In genomic region chr3:114446605-114447004, GRCh38 we compare ENCODE assay signal across 17 cellular contexts.
DNase-seq lines count a peak whose midpoint lies in the region; ATAC-seq and TF ChIP-seq lines count a peak whose summit lies in the region.
"Had no signal": no experiment of that assay in that cellular context is flagged by ENCODE, and none has a peak within 500 bp of the region (broad histone marks: within the 10 kb centered on the region; RNA-seq: fewer than 3 reads in every experiment).

No MANE protein-coding gene starts in this region.

- no peaks in the 10 kb centered on the region for H3K4me1 ChIP-seq in prostate gland (replicated peaks)
- no peaks in the 10 kb centered on the region for H3K4me1 ChIP-seq in mesendoderm (ENCODE audit: control insufficient read depth, low read depth, low read length)

- no peak overlapping the region for H3K9ac ChIP-seq in mesendoderm (ENCODE audit: low read length)

- H3K9me3 Mint-ChIP-seq in HFFc6, result no peaks in the 10 kb centered on the region
- H3K9me3 Mint-ChIP-seq: stimulated activated naive B cell treated with anti-CD40 and anti-IgM and Interleukin-4, amounts not matched to agents 10 μg/mL and 1 μg/mL and 100 μg/mL, for 72 hours; WTC11 had no signal

- H2BK120ac ChIP-seq in mesendoderm (ENCODE audit: low read depth, low read length), result no peak overlapping the region

- H3K36me3 Mint-ChIP-seq in HFFc6 (ENCODE audit: low read depth), result no peaks in the 10 kb centered on the region
- H3K36me3 Mint-ChIP-seq: stimulated activated naive B cell treated with anti-CD40 and anti-IgM and Interleukin-4, amounts not matched to agents 10 μg/mL and 1 μg/mL and 100 μg/mL, for 72 hours; WTC11 had no signal

- no peak for ATAC-seq in HG03095 (IDR thresholded peaks at IDR 0.05; ENCODE audit: unreplicated experiment)
- ATAC-seq in GM21825 (IDR thresholded peaks at IDR 0.05; ENCODE audit: unreplicated experiment), result no peak
- ATAC-seq: stimulated activated naive B cell treated with anti-CD40 and anti-IgM and Interleukin-4, amounts not matched to agents 10 μg/mL and 1 μg/mL and 100 μg/mL, for 72 hours had no signal

- TF ChIP-seq POLR2A in prostate gland (IDR thresholded peaks at IDR 0.05), result no peak

- H2BK5ac ChIP-seq in mesendoderm (ENCODE audit: low read length), result no peak overlapping the region

- H3K4me1 Mint-ChIP-seq in HFFc6 (ENCODE audit: low read depth), result peaks cover 93% of the 10 kb centered on the region

- H3K4me2 ChIP-seq in mesendoderm (ENCODE audit: low read length), result no peak overlapping the region
- H3K4me2 ChIP-seq: smooth muscle cell had no signal

- no peaks in the 10 kb centered on the region for H3K9me3 ChIP-seq in prostate gland
- H3K9me3 ChIP-seq: esophagus muscularis mucosa had no signal

- DNase-seq in Ammon's horn (ENCODE audit: low spot score), result peak; percentile 48
- DNase-seq in HFFc6, result no peak
- DNase-seq in cerebellum (ENCODE audit: low spot score), result peak; percentile 23
- DNase-seq in prostate gland (ENCODE audit: low spot score), result peak; percentile 31
- no peak for DNase-seq in mesendoderm
- DNase-seq in activated naive CD4-positive, alpha-beta T cell (lab: John Stamatoyannopoulos, UW), result no peak
- DNase-seq: activated effector memory CD4-positive, alpha-beta T cell treated with Interleukin-2 at 50 U/mL for 16 hours; kidney; NCI-H1694; NCI-H748 treated with DMSO at 0.1 percent for 48 hours; occipital lobe; stimulated activated naive B cell treated with anti-CD40 and anti-IgM and Interleukin-4, amounts not matched to agents 10 μg/mL and 1 μg/mL and 100 μg/mL, for 72 hours had no signal

- no peak overlapping the region for H3K56ac ChIP-seq in mesendoderm (ENCODE audit: low read length)

- 10% methylated on average over 5 of the region's 5 CpGs for WGBS in prostate gland
- WGBS in mesendoderm (ENCODE audit: extremely low coverage, insufficient coverage, low lambda C conversion rate), result no CpG with 5 or more reads among the region's 5 CpGs

- peak overlapping the region in 1 of 2 donors; percentile 17 for H3K27ac ChIP-seq in prostate gland
- no peak overlapping the region for H3K27ac ChIP-seq in mesendoderm (ENCODE audit: low read depth, low read length)
- H3K27ac ChIP-seq: esophagus muscularis mucosa had no signal

- no peak overlapping the region for H2AK5ac ChIP-seq in mesendoderm (ENCODE audit: low read length)

- H4K8ac ChIP-seq in mesendoderm (ENCODE audit: low read depth, low read length), result no peak overlapping the region

- no peak overlapping the region for H3K23ac ChIP-seq in mesendoderm (ENCODE audit: low read length)

- H3K4me3 ChIP-seq in prostate gland, result no peak overlapping the region
- no peak overlapping the region for H3K4me3 ChIP-seq in mesendoderm (ENCODE audit: low read length)
- H3K4me3 ChIP-seq: esophagus muscularis mucosa, smooth muscle cell had no signal

- H2BK15ac ChIP-seq in mesendoderm (replicated peaks; ENCODE audit: low read depth), result no peak overlapping the region

- TF ChIP-seq CTCF in HFFc6 (IDR thresholded peaks at IDR 0.05) (no peak), prostate gland (IDR thresholded peaks at IDR 0.05) (no peak)

- intact Hi-C loops in prostate gland (cut with DNase I), result loop anchor here (10.0 kb wide), 1 partner anchor 62 kb away; no protein-coding TSS in a partner anchor

- H4K5ac ChIP-seq in mesendoderm (ENCODE audit: low read length), result no peak overlapping the region

- H3K4me3 Mint-ChIP-seq in HFFc6, result no peak overlapping the region; the same call in 1 of the 2 replicates
- H3K4me3 Mint-ChIP-seq: stimulated activated naive B cell treated with anti-CD40 and anti-IgM and Interleukin-4, amounts not matched to agents 10 μg/mL and 1 μg/mL and 100 μg/mL, for 72 hours; WTC11 had no signal

- H3K36me3 ChIP-seq in prostate gland, result no peaks in the 10 kb centered on the region
- H3K36me3 ChIP-seq in mesendoderm (ENCODE audit: control insufficient read depth, insufficient read depth, low read length), result no peaks in the 10 kb centered on the region
- H3K36me3 ChIP-seq: esophagus muscularis mucosa had no signal

- H3K27me3 ChIP-seq in prostate gland (replicated peaks; ENCODE audit: insufficient read depth) (no peaks in the 10 kb centered on the region), mesendoderm (ENCODE audit: insufficient read depth, low read length, poor library complexity) (no peaks in the 10 kb centered on the region)
- H3K27me3 ChIP-seq: esophagus muscularis mucosa had no signal

- H3K18ac ChIP-seq in mesendoderm (ENCODE audit: low read length), result no peak overlapping the region

- no peaks in the 10 kb centered on the region for H3K79me2 ChIP-seq in mesendoderm (ENCODE audit: control insufficient read depth, insufficient read depth, low read length)

- no peak overlapping the region for H3K4ac ChIP-seq in mesendoderm (ENCODE audit: low read depth, low read length)

- H3K27ac Mint-ChIP-seq in HFFc6, result peak overlapping the region; percentile 47; the same call in 1 of the 2 replicates
- H3K27ac Mint-ChIP-seq: stimulated activated naive B cell treated with anti-CD40 and anti-IgM and Interleukin-4, amounts not matched to agents 10 μg/mL and 1 μg/mL and 100 μg/mL, for 72 hours; WTC11 had no signal

- peaks cover 1% of the 10 kb centered on the region; the same call in 1 of the 2 replicates for H3K27me3 Mint-ChIP-seq in HFFc6 (ENCODE audit: insufficient read depth)
- H3K27me3 Mint-ChIP-seq: stimulated activated naive B cell treated with anti-CD40 and anti-IgM and Interleukin-4, amounts not matched to agents 10 μg/mL and 1 μg/mL and 100 μg/mL, for 72 hours had no signal

- H3K79me1 ChIP-seq in mesendoderm (ENCODE audit: low read length), result no peaks in the 10 kb centered on the region

Comparison
In these comparisons a context has a peak if more than half of its experiments do, and no peak if none do; other contexts are left out.
1. DNase-seq: peak in Ammon's horn (single experiment), cerebellum (single experiment) and prostate gland (single experiment); none in HFFc6 (single experiment), mesendoderm (single experiment) and activated naive CD4-positive, alpha-beta T cell (0 of 4).